14 cellular contexts compared by ENCODE assay signal in genomic region chr2:42922293-42922692, GRCh38.
DNase-seq lines count a peak whose midpoint lies in the region; ATAC-seq and TF ChIP-seq lines count a peak whose summit lies in the region.
"Had no signal": no experiment of that assay in that cellular context is flagged by ENCODE, and none has a peak within 500 bp of the region (broad histone marks: within the 10 kb centered on the region; RNA-seq: fewer than 3 reads in every experiment).

No MANE protein-coding gene starts in this region.

- no peak overlapping the region for H3K18ac ChIP-seq in mesendoderm (ENCODE audit: low read length)

- H3K27me3 ChIP-seq in AG04450 (ENCODE audit: control insufficient read depth, insufficient read depth, low read length) (no peaks in the 10 kb centered on the region), breast epithelium (no peaks in the 10 kb centered on the region), mesendoderm (ENCODE audit: insufficient read depth, low read length, poor library complexity) (no peaks in the 10 kb centered on the region), skeletal muscle satellite cell (ENCODE audit: control insufficient read depth, insufficient read depth, low read length) (no peaks in the 10 kb centered on the region)
- H3K27me3 ChIP-seq: ovary had no signal

- POLR2A ChIA-PET in AG04450 (lab: Yijun Ruan, JAX), result interaction anchor here (0.6 kb wide), 1 partner anchor 300 kb away, joined by 4 read pairs; no protein-coding TSS in a partner anchor

- H2BK15ac ChIP-seq in mesendoderm (replicated peaks; ENCODE audit: low read depth), result no peak overlapping the region

- no peak overlapping the region for H4K5ac ChIP-seq in mesendoderm (ENCODE audit: low read length)

- peaks cover 32 to 48% of the 10 kb centered on the region in 2 donors for H3K4me1 ChIP-seq in breast epithelium
- peaks cover 15% of the 10 kb centered on the region for H3K4me1 ChIP-seq in mesendoderm (ENCODE audit: control insufficient read depth, low read depth, low read length)
- H3K4me1 ChIP-seq in skeletal muscle satellite cell (ENCODE audit: control insufficient read depth, insufficient read depth, low read length), result peaks cover 75% of the 10 kb centered on the region

- H3K4ac ChIP-seq in mesendoderm (ENCODE audit: low read depth, low read length), result no peak overlapping the region

- no peak overlapping the region for H3K4me2 ChIP-seq in mesendoderm (ENCODE audit: low read length)
- peak overlapping the region; percentile 48 for H3K4me2 ChIP-seq in skeletal muscle satellite cell (ENCODE audit: low read length)

- no peak for ATAC-seq in HG03280 (IDR thresholded peaks at IDR 0.05; ENCODE audit: unreplicated experiment)

- intact Hi-C loops in breast epithelium (cut with DNase I; ENCODE audit: low total_unique reads), result loop anchor here (10.0 kb wide), 1 partner anchor 47 kb away; no protein-coding TSS in a partner anchor

- H4K8ac ChIP-seq in mesendoderm (ENCODE audit: low read depth, low read length), result no peak overlapping the region

- peak overlapping the region; percentile 61 for H3K27ac ChIP-seq in AG04450 (ENCODE audit: low read depth, low read length)
- H3K27ac ChIP-seq in breast epithelium, result peak overlapping the region; percentile 91 to 96
- no peak overlapping the region for H3K27ac ChIP-seq in mesendoderm (ENCODE audit: low read depth, low read length)

- H2AK5ac ChIP-seq in mesendoderm (ENCODE audit: low read length), result no peak overlapping the region

- H3K36me3 ChIP-seq in breast epithelium (no peaks in the 10 kb centered on the region), mesendoderm (ENCODE audit: control insufficient read depth, insufficient read depth, low read length) (no peaks in the 10 kb centered on the region), skeletal muscle satellite cell (ENCODE audit: insufficient read depth, low read length) (no peaks in the 10 kb centered on the region)
- H3K36me3 ChIP-seq: ovary had no signal

- H2BK120ac ChIP-seq in mesendoderm (ENCODE audit: low read depth, low read length), result no peak overlapping the region

- TF ChIP-seq CTCF in AG04450 (IDR thresholded peaks at IDR 0.05; ENCODE audit: low read depth, low read length), result no peak
- TF ChIP-seq CTCF in breast epithelium (IDR thresholded peaks at IDR 0.05), result no peak

- no peaks in the 10 kb centered on the region for H3K79me2 ChIP-seq in mesendoderm (ENCODE audit: control insufficient read depth, insufficient read depth, low read length)

- no peak for DNase-seq in AG04450 (ENCODE audit: low read depth, low spot score)
- no peak for DNase-seq in breast epithelium (ENCODE audit: low spot score in 2 of 2)
- DNase-seq in mesendoderm, result no peak
- DNase-seq in MV-4-11 (lab: John Stamatoyannopoulos, UW), result no peak
- DNase-seq in NCI-H524 (lab: John Stamatoyannopoulos, UW), result no peak
- no peak for DNase-seq in NOMO-1 treated with DMSO at 0.1 percent for 48 hours (lab: John Stamatoyannopoulos, UW; ENCODE audit: unreplicated experiment)
- DNase-seq: activated CD4-positive, alpha-beta T cell treated with anti-CD3 and anti-CD28 coated beads for 4 hours; activated T-cell treated with anti-CD3 and anti-CD28 coated beads for 4 hours; KG1; NCI-H1417 treated with DMSO at 0.1 percent for 48 hours; stimulated activated CD4-positive, alpha-beta T cell treated with anti-CD3 and anti-CD28 coated beads, Interleukin-2, amount 100 ng/mL, for 24 hours had no signal

- no peak overlapping the region for H2BK5ac ChIP-seq in mesendoderm (ENCODE audit: low read length)

- no peaks in the 10 kb centered on the region for H3K79me1 ChIP-seq in mesendoderm (ENCODE audit: low read length)

- H3K56ac ChIP-seq in mesendoderm (ENCODE audit: low read length), result peak overlapping the region; percentile 47

- WGBS in mesendoderm (ENCODE audit: extremely low coverage, insufficient coverage, low lambda C conversion rate), result no CpG with 5 or more reads among the region's 2 CpGs

- no peak for TF ChIP-seq POLR2A in breast epithelium (IDR thresholded peaks at IDR 0.05)

- H3K9me3 ChIP-seq in AG04450 (ENCODE audit: control insufficient read depth, insufficient read depth, low read length) (no peaks in the 10 kb centered on the region), breast epithelium (no peaks in the 10 kb centered on the region), skeletal muscle satellite cell (replicated peaks; ENCODE audit: low read length) (no peaks in the 10 kb centered on the region)
- H3K9me3 ChIP-seq: ovary had no signal

- CTCF ChIA-PET in AG04450 (lab: Charles Lee), result interaction anchor here (2.4 kb wide), 1 partner anchor 63 kb away, joined by 8 read pairs; no protein-coding TSS in a partner anchor

- no peak overlapping the region for H3K9ac ChIP-seq in mesendoderm (ENCODE audit: low read length)
- peak overlapping the region; percentile 79 for H3K9ac ChIP-seq in skeletal muscle satellite cell (ENCODE audit: low read depth, low read length)

- H3K23ac ChIP-seq in mesendoderm (ENCODE audit: low read length), result no peak overlapping the region

- H3K4me3 ChIP-seq in AG04450 (ENCODE audit: low read depth, low read length), result no peak overlapping the region
- no peak overlapping the region for H3K4me3 ChIP-seq in breast epithelium
- no peak overlapping the region for H3K4me3 ChIP-seq in mesendoderm (ENCODE audit: low read length)
- H3K4me3 ChIP-seq in skeletal muscle satellite cell (ENCODE audit: low read length), result peak overlapping the region; percentile 6
- H3K4me3 ChIP-seq: ovary had no signal
